In genomic region chr13:35699805-35700204, GRCh38 we compare ENCODE assay signal across 1 cellular context.
A peak's percentile ranks its signal among the peaks of the same experiment; 100 is the strongest.
TF ChIP-seq lines count a peak whose summit lies in the region.

No MANE protein-coding gene starts in this region.

TF ChIP-seq in IMR-90, 13 proteins besides CTCF, POLR2A, EP300 and RAD21 (continued from another document):
- no peak for TF ChIP-seq ELK1 (IDR thresholded peaks at IDR 0.05; ENCODE audit: borderline replicate concordance, low read depth, low read length)
- no peak for TF ChIP-seq CEBPB (IDR thresholded peaks at IDR 0.05; ENCODE audit: low read depth, low read length)
- no peak for TF ChIP-seq USF2 (IDR thresholded peaks at IDR 0.05; ENCODE audit: low read depth, low read length)
- TF ChIP-seq BHLHE40 (IDR thresholded peaks at IDR 0.05; ENCODE audit: low read depth, low read length): peak; percentile 56; the same call in 1 of the 2 replicates
